14 cellular contexts compared by ENCODE assay signal in the genomic region with DNA sequence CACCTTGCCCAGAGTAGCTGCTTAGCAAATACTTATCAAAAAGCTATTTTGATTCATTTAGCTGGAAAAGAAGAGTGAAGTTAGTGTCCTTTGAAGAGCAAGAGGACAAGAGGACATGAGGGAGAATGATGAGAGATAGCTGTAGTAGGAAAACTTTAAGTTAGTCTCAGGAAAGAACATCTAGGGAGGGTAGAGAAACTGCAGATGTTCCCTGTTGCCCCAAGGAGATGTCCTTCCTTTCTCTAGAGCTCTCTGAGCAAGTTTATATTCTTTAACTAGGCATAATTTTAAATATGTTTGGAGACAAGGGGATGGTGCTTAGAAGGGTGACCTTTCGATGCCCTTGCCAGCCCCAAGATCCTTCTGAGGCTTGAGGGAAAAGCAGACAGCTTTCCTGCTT.
"Had no signal": no experiment of that assay in that cellular context is flagged by ENCODE, and none has a peak within 500 bp of the region (broad histone marks: within the 10 kb centered on the region; RNA-seq: fewer than 3 reads in every experiment).

No MANE protein-coding gene starts in this region.

- H3K27ac Mint-ChIP-seq: activated CD8-positive, alpha-beta memory T cell treated with anti-CD3 and anti-CD28 coated beads, Interleukin-2, amount 10 ng/mL, durations not matched to agents 7 days and 5 days; activated naive CD4-positive, alpha-beta T cell treated with anti-CD3 and anti-CD28 coated beads, Interleukin-2, amount 50 U/mL, for 24 hours; activated T-cell treated with anti-CD3 and anti-CD28 coated beads, Interleukin-2, amount 50 U/mL, for 24 hours; stimulated activated memory B cell treated with anti-CD40 and anti-IgM and Interleukin-4, amounts not matched to agents 10 μg/mL and 1 μg/mL and 100 μg/mL, for 72 hours; type B pancreatic cell had no signal

- H3K27me3 Mint-ChIP-seq: activated CD8-positive, alpha-beta memory T cell treated with anti-CD3 and anti-CD28 coated beads, Interleukin-2, amount 10 ng/mL, durations not matched to agents 7 days and 5 days; activated naive CD4-positive, alpha-beta T cell treated with anti-CD3 and anti-CD28 coated beads, Interleukin-2, amount 50 U/mL, for 24 hours; activated T-cell treated with anti-CD3 and anti-CD28 coated beads, Interleukin-2, amount 50 U/mL, for 24 hours; stimulated activated memory B cell treated with anti-CD40 and anti-IgM and Interleukin-4, amounts not matched to agents 10 μg/mL and 1 μg/mL and 100 μg/mL, for 72 hours; type B pancreatic cell had no signal

- H3K27me3 ChIP-seq: gastroesophageal sphincter, pancreas had no signal

- H3K36me3 ChIP-seq: gastroesophageal sphincter, pancreas had no signal

- DNase-seq: activated CD4-positive, alpha-beta T cell treated with anti-CD3 and anti-CD28 coated beads for 1 hour; activated CD4-positive, alpha-beta T cell treated with anti-CD3 and anti-CD28 coated beads, Interleukin-2, amount 50 U/mL, for 48 hours; activated CD8-positive, alpha-beta memory T cell treated with anti-CD3 and anti-CD28 coated beads, Interleukin-2, amount 10 ng/mL, durations not matched to agents 7 days and 5 days; activated effector memory CD4-positive, alpha-beta T cell treated with Interleukin-2 at 50 U/mL for 16 hours; activated T-cell treated with anti-CD3 and anti-CD28 coated beads, Interleukin-2, amount 50 U/mL, for 24 hours; effector CD8-positive, alpha-beta T cell; hippocampal formation; kidney glomerular epithelial cell; pancreas had no signal

- H3K4me1 Mint-ChIP-seq: activated CD8-positive, alpha-beta memory T cell treated with anti-CD3 and anti-CD28 coated beads, Interleukin-2, amount 10 ng/mL, durations not matched to agents 7 days and 5 days; activated naive CD4-positive, alpha-beta T cell treated with anti-CD3 and anti-CD28 coated beads, Interleukin-2, amount 50 U/mL, for 24 hours; stimulated activated memory B cell treated with anti-CD40 and anti-IgM and Interleukin-4, amounts not matched to agents 10 μg/mL and 1 μg/mL and 100 μg/mL, for 72 hours had no signal

- H3K4me1 ChIP-seq: pancreas had no signal

- H3K9me3 ChIP-seq: gastroesophageal sphincter, pancreas had no signal

- H3K4me3 Mint-ChIP-seq: activated CD8-positive, alpha-beta memory T cell treated with anti-CD3 and anti-CD28 coated beads, Interleukin-2, amount 10 ng/mL, durations not matched to agents 7 days and 5 days; activated naive CD4-positive, alpha-beta T cell treated with anti-CD3 and anti-CD28 coated beads, Interleukin-2, amount 50 U/mL, for 24 hours; activated T-cell treated with anti-CD3 and anti-CD28 coated beads, Interleukin-2, amount 50 U/mL, for 24 hours; neural crest cell; stimulated activated memory B cell treated with anti-CD40 and anti-IgM and Interleukin-4, amounts not matched to agents 10 μg/mL and 1 μg/mL and 100 μg/mL, for 72 hours; type B pancreatic cell had no signal

- H3K27ac ChIP-seq: pancreas had no signal

- H3K4me3 ChIP-seq: gastroesophageal sphincter, pancreas had no signal

- H3K36me3 Mint-ChIP-seq: activated CD8-positive, alpha-beta memory T cell treated with anti-CD3 and anti-CD28 coated beads, Interleukin-2, amount 10 ng/mL, durations not matched to agents 7 days and 5 days; activated naive CD4-positive, alpha-beta T cell treated with anti-CD3 and anti-CD28 coated beads, Interleukin-2, amount 50 U/mL, for 24 hours; stimulated activated memory B cell treated with anti-CD40 and anti-IgM and Interleukin-4, amounts not matched to agents 10 μg/mL and 1 μg/mL and 100 μg/mL, for 72 hours; type B pancreatic cell had no signal

- ATAC-seq: activated CD8-positive, alpha-beta memory T cell treated with anti-CD3 and anti-CD28 coated beads, Interleukin-2, amount 10 ng/mL, durations not matched to agents 7 days and 5 days; gastroesophageal sphincter; pancreas; stimulated activated memory B cell treated with anti-CD40 and anti-IgM and Interleukin-4, amounts not matched to agents 10 μg/mL and 1 μg/mL and 100 μg/mL, for 72 hours had no signal
